8 cellular contexts compared by ENCODE assay signal in the genomic region with DNA sequence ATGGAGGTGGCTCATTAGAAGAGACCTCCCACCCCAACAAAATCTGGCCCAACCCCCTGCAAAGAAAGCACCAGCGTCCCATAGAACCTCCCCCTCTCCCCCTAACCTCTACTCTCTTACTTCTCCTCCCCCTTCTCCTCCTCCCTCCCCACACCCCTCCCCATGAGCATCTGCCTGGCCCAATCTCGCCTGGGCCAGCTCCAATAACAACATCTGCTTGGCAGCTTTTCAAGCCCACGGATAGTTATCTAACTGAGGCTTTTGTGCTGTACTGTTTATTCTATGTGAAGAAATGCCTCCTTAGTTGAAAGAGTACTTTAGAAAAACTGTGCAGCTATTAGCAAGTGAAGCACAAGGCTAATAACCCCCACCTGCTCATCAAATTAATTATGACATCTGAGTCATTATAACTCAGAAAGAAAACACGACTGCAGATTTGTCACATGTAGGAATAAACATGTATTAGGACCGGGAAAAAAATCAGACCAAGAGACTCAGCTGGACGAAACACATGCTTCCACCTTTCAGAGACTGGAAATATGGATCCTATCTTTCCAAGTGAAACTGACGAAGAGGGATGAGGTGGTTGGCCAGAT. TPM values are rescaled to one million over a fixed set of nuclear protein-coding genes. Genes with fewer than 3 reads are reported as not detected.
A peak's percentile ranks its signal among the peaks of the same experiment; 100 is the strongest.
DNase-seq lines count a peak whose midpoint lies in the region; ATAC-seq, FAIRE-seq and TF ChIP-seq lines count a peak whose summit lies in the region.

No MANE protein-coding gene starts in this region.

- H3K36me3 ChIP-seq in hepatocyte (replicated peaks; ENCODE audit: insufficient read depth, low read depth): no peaks in the 10 kb centered on the region
- no peaks in the 10 kb centered on the region for H3K36me3 ChIP-seq in smooth muscle cell (ENCODE audit: low read depth)
- H3K36me3 ChIP-seq in small intestine (ENCODE audit: control insufficient read depth in 2 of 2, insufficient read depth in 2 of 2, low read length in 2 of 2): no peaks in the 10 kb centered on the region

- H3K4me2 ChIP-seq in hepatocyte (peak overlapping the region; percentile 64), smooth muscle cell (peak overlapping the region; percentile 63)

- no peaks in the 10 kb centered on the region for H3K9me2 ChIP-seq in hepatocyte (replicated peaks; ENCODE audit: insufficient read depth)

- peak; percentile 96 for DNase-seq in NCI-H1105 (lab: John Stamatoyannopoulos, UW)
- peak; percentile 6 for DNase-seq in T1000 (lab: John Stamatoyannopoulos, UW)
- DNase-seq in hepatocyte (ENCODE audit: low spot score): peak; percentile 77
- no peak for DNase-seq in smooth muscle cell (lab: John Stamatoyannopoulos, UW; ENCODE audit: unreplicated experiment)
- DNase-seq in middle frontal gyrus (ENCODE audit: extremely low spot score, low spot score): no peak
- no peak for DNase-seq in GM19240 (ENCODE audit: insufficient read length, low spot score)
- DNase-seq in small intestine: no peak

- H4K20me1 ChIP-seq in hepatocyte (ENCODE audit: insufficient read depth, poor library complexity, severe bottlenecking) (peaks cover 12% of the 10 kb centered on the region), smooth muscle cell (ENCODE audit: low read depth) (no peaks in the 10 kb centered on the region)

- peak overlapping the region; percentile 49 for H3K27ac ChIP-seq in hepatocyte
- H3K27ac ChIP-seq in smooth muscle cell (ENCODE audit: low read depth): peak overlapping the region; percentile 3
- no peak overlapping the region for H3K27ac ChIP-seq in small intestine (ENCODE audit: low read depth in 1 of 2, low read length in 1 of 2)

- H3K4me1 ChIP-seq in hepatocyte (ENCODE audit: insufficient read depth) (peaks cover 36% of the 10 kb centered on the region), smooth muscle cell (ENCODE audit: low read depth) (peaks cover 23% of the 10 kb centered on the region), small intestine (ENCODE audit: control insufficient read depth in 2 of 2, insufficient read depth in 1 of 2, low read depth in 1 of 2, low read length in 1 of 2) (peaks cover 0 to 11% of the 10 kb centered on the region in 2 donors)

- H3F3A ChIP-seq in smooth muscle cell (ENCODE audit: low read depth): no peaks in the 10 kb centered on the region

- H3K9ac ChIP-seq in smooth muscle cell (ENCODE audit: low read depth): no peak overlapping the region

- 47% methylated on average over 7 of the region's 7 CpGs for WGBS in hepatocyte (ENCODE audit: low lambda C conversion rate, missing lambda C conversion rate)
- 24% methylated on average over 6 of the region's 7 CpGs for WGBS in smooth muscle cell (ENCODE audit: low lambda C conversion rate)
- 25 to 27% (median 26%) methylated on average over 7 of the region's 7 CpGs for WGBS in small intestine, 3 donors

- H3K9me3 ChIP-seq in hepatocyte (ENCODE audit: low read depth): no peaks in the 10 kb centered on the region
- no peaks in the 10 kb centered on the region for H3K9me3 ChIP-seq in smooth muscle cell (replicated peaks; ENCODE audit: low read depth)
- H3K9me3 ChIP-seq in small intestine (ENCODE audit: control insufficient read depth, low read depth): no peaks in the 10 kb centered on the region

- no peak overlapping the region for H3K4me3 ChIP-seq in hepatocyte
- H3K4me3 ChIP-seq in smooth muscle cell: peak overlapping the region; percentile 13
- no peak overlapping the region for H3K4me3 ChIP-seq in small intestine (ENCODE audit: low read depth in 1 of 2, low read length in 2 of 2)

- H3K27me3 ChIP-seq in hepatocyte (no peaks in the 10 kb centered on the region), smooth muscle cell (ENCODE audit: low read depth) (no peaks in the 10 kb centered on the region), small intestine (ENCODE audit: control insufficient read depth in 2 of 2, insufficient read depth in 2 of 2, low read length in 2 of 2) (no peaks in the 10 kb centered on the region)

- H2AFZ ChIP-seq in hepatocyte: no peak overlapping the region
- H2AFZ ChIP-seq in smooth muscle cell (ENCODE audit: low read depth): no peak overlapping the region

- H3K79me2 ChIP-seq in hepatocyte: peaks cover 55% of the 10 kb centered on the region
- H3K79me2 ChIP-seq in smooth muscle cell (ENCODE audit: low read depth): no peaks in the 10 kb centered on the region

- no peak for ATAC-seq in HG03196 (IDR thresholded peaks at IDR 0.05; ENCODE audit: unreplicated experiment)

- no peak for FAIRE-seq in small intestine (lab: Jason Lieb, UNC)

- TF ChIP-seq CTCF in hepatocyte (IDR thresholded peaks at IDR 0.05; ENCODE audit: poor library complexity) (no peak), smooth muscle cell (IDR thresholded peaks at IDR 0.05; ENCODE audit: borderline replicate concordance, insufficient read depth, poor library complexity, severe bottlenecking) (no peak)

RNA-seq across cellular contexts. Expression of a gene that starts 42.8 kb away (rescaled TPM):
- total RNA-seq in hepatocyte: 22.8 and 27.3 TPM in 2 replicates
- polyA plus RNA-seq in hepatocyte: 13.4 and 15.2 TPM in 2 replicates
- total RNA-seq in smooth muscle cell: 1.7 and 2.3 TPM in 2 replicates
- 0.58 and 0.93 TPM in 2 replicates for polyA plus RNA-seq in smooth muscle cell
- 10 to 100 TPM in 2 of 3 donors, 1 to 10 TPM in 1; 7.8 to 15.9 (median 11.2) TPM for polyA plus RNA-seq in small intestine

Comparison
In these comparisons a context has a peak if more than half of its experiments do, and no peak if none do; other contexts are left out.
1. DNase-seq: peak in NCI-H1105 (single experiment), T1000 (single experiment) and hepatocyte (single experiment); none in smooth muscle cell (single experiment), middle frontal gyrus (single experiment), GM19240 (single experiment) and small intestine (single experiment).
2. H3K27ac ChIP-seq: peak in hepatocyte (single experiment) and smooth muscle cell (single experiment); none in small intestine (0 of 2).